Comparison of ENCODE assay signal across 33 cellular contexts in genomic region chr12:39647383-39647782, GRCh38. TPM values are rescaled to one million over a fixed set of nuclear protein-coding genes. Genes with fewer than 3 reads are reported as not detected.
"Had no signal": no experiment of that assay in that cellular context is flagged by ENCODE, and none has a peak within 500 bp of the region (broad histone marks: within the 10 kb centered on the region; RNA-seq: fewer than 3 reads in every experiment).

No MANE protein-coding gene starts in this region.

- H3K4me1 ChIP-seq: ascending aorta, breast epithelium, colonic mucosa, esophagus squamous epithelium, gastroesophageal sphincter, heart right ventricle had no signal

- H3K27ac ChIP-seq: ascending aorta, breast epithelium, cardiac muscle cell, colonic mucosa, epithelial cell of prostate, esophagus squamous epithelium, gastroesophageal sphincter, heart right ventricle, WERI-Rb-1 had no signal

- FAIRE-seq: endometrium had no signal

- H3K27me3 ChIP-seq: ascending aorta, breast epithelium, cardiac muscle cell, colonic mucosa, esophagus squamous epithelium, gastroesophageal sphincter, heart right ventricle had no signal

- DNase-seq: activated B cell treated with CpG ODN at 0.5 μM for 24 hours; activated CD4-positive, alpha-beta memory T cell treated with anti-CD3 and anti-CD28 coated beads for 36 hours; activated CD4-positive, alpha-beta T cell treated with anti-CD3 and anti-CD28 coated beads for 36 hours; activated CD4-positive, alpha-beta T cell treated with anti-CD3 and anti-CD28 coated beads, Interleukin-2, amount 10 ng/mL, durations not matched to agents 24 days and 14 days; activated CD8-positive, alpha-beta memory T cell treated with anti-CD3 and anti-CD28 coated beads, Interleukin-2, amount 10 ng/mL, durations not matched to agents 7 days and 5 days; activated CD8-positive, alpha-beta memory T cell treated with anti-CD3 and anti-CD28 coated beads, Interleukin-2, amount 50 U/mL, for 48 hours; activated CD8-positive, alpha-beta T cell treated with anti-CD3 and anti-CD28 coated beads, Interleukin-2, amount 10 ng/mL, durations not matched to agents 7 days and 5 days; activated gamma-delta T cell; activated naive CD4-positive, alpha-beta T cell; activated naive CD4-positive, alpha-beta T cell treated with anti-CD3 and anti-CD28 coated beads, Interleukin-2, amount 10 ng/mL, durations not matched to agents 7 days and 5 days; activated naive CD8-positive, alpha-beta T cell treated with anti-CD3 and anti-CD28 coated beads, Interleukin-2, amount 10 ng/mL, durations not matched to agents 7 days and 5 days; activated T-cell treated with anti-CD3 and anti-CD28 coated beads for 4 hours; activated T-cell treated with anti-CD3 and anti-CD28 coated beads, Interleukin-2, amount 50 U/mL, for 24 hours; activated T-cell treated with anti-CD3 and anti-CD28 coated beads, Interleukin-2, amount 50 U/mL, for 72 hours; central memory CD4-positive, alpha-beta T cell; cerebellar nuclear complex; colonic mucosa; effector CD8-positive, alpha-beta T cell; esophagus squamous epithelium; foreskin melanocyte; heart right ventricle; T-helper 17 cell; T1000; WERI-Rb-1 had no signal

- H3K4me3 ChIP-seq: ascending aorta, breast epithelium, cardiac muscle cell, colonic mucosa, esophagus squamous epithelium, gastroesophageal sphincter, heart right ventricle had no signal

- H3K9me3 ChIP-seq: ascending aorta, breast epithelium, colonic mucosa, esophagus squamous epithelium, gastroesophageal sphincter, heart right ventricle had no signal

- H3K36me3 ChIP-seq: ascending aorta, breast epithelium, cardiac muscle cell, colonic mucosa, esophagus squamous epithelium, gastroesophageal sphincter, heart right ventricle, WERI-Rb-1 had no signal

- ATAC-seq: activated CD4-positive, alpha-beta T cell treated with anti-CD3 and anti-CD28 coated beads for 36 hours; activated CD4-positive, CD25-positive, alpha-beta regulatory T cell treated with anti-CD3 and anti-CD28 coated beads, Interleukin-2, amount 50 U/mL, for 24 hours; activated CD8-positive, alpha-beta memory T cell treated with anti-CD3 and anti-CD28 coated beads, Interleukin-2, amount 10 ng/mL, durations not matched to agents 7 days and 5 days; activated CD8-positive, alpha-beta T cell treated with anti-CD3 and anti-CD28 coated beads, Interleukin-2, amount 10 ng/mL, durations not matched to agents 7 days and 5 days; activated naive CD4-positive, alpha-beta T cell treated with anti-CD3 and anti-CD28 coated beads, Interleukin-2, amount 50 U/mL, for 72 hours; activated T-cell treated with anti-CD3 and anti-CD28 coated beads, Interleukin-2, amount 50 U/mL, for 72 hours; T-helper 17 cell had no signal

RNA-seq across cellular contexts. Expression of gene ABCD2, which starts 27.8 kb away (rescaled TPM):
- polyA plus RNA-seq: endothelial cell of umbilical vein had no signal
